In genomic region chr1:113456967-113457366, GRCh38 we compare ENCODE assay signal across 9 cellular contexts.
DNase-seq lines count a peak whose midpoint lies in the region; ATAC-seq and TF ChIP-seq lines count a peak whose summit lies in the region.
"Had no signal": no experiment of that assay in that cellular context is flagged by ENCODE, and none has a peak within 500 bp of the region (broad histone marks: within the 10 kb centered on the region; RNA-seq: fewer than 3 reads in every experiment).

No MANE protein-coding gene starts in this region.

- no peak for TF ChIP-seq CTCF in mucosa of descending colon (IDR thresholded peaks at IDR 0.05)

- intact Hi-C loops in mucosa of descending colon (cut with DNase I, micrococcal nuclease) = no loop called here

- H3K4me1 ChIP-seq in mucosa of descending colon (ENCODE audit: low read depth) = peaks cover 8% of the 10 kb centered on the region

- peak; percentile 89 for ATAC-seq in mucosa of descending colon
- no peak for ATAC-seq in GM18907 (IDR thresholded peaks at IDR 0.05; ENCODE audit: unreplicated experiment)
- no peak for ATAC-seq in HG03280 (IDR thresholded peaks at IDR 0.05; ENCODE audit: unreplicated experiment)

- DNase-seq in AG20443 (ENCODE audit: low spot score) (peak; percentile 85), NCI-H460 (ENCODE audit: extremely low read depth, low read depth) (peak; percentile 80), epidermal melanocyte (ENCODE audit: insufficient read length, low spot score) (peak; percentile 55), mucosa of descending colon (no peak), NOMO-1 (lab: John Stamatoyannopoulos, UW; ENCODE audit: unreplicated experiment in 2 of 2) (no peak), NCI-H187 treated with DMSO at 0.1 percent for 48 hours (lab: John Stamatoyannopoulos, UW) (no peak)

- no peak overlapping the region for H3K4me3 ChIP-seq in mucosa of descending colon
- H3K4me3 ChIP-seq: SK-N-MC had no signal

- H3K36me3 ChIP-seq in mucosa of descending colon (ENCODE audit: low read depth) = no peaks in the 10 kb centered on the region

- no peaks in the 10 kb centered on the region for H3K9me3 ChIP-seq in mucosa of descending colon

Comparison
In these comparisons a context has a peak if more than half of its experiments do, and no peak if none do; other contexts are left out.
1. DNase-seq: peak in AG20443 (single experiment), NCI-H460 (single experiment) and epidermal melanocyte (single experiment); none in mucosa of descending colon (0 of 3), NOMO-1 (0 of 2) and NCI-H187 treated with DMSO at 0.1 percent for 48 hours (single experiment).